ENCODE assay signal across 31 cellular contexts in genomic region chr12:24393105-24393504, GRCh38.
"Had no signal": no experiment of that assay in that cellular context is flagged by ENCODE, and none has a peak within 500 bp of the region (broad histone marks: within the 10 kb centered on the region; RNA-seq: fewer than 3 reads in every experiment).

No MANE protein-coding gene starts in this region.

- H3K27ac Mint-ChIP-seq: activated CD4-positive, alpha-beta T cell treated with anti-CD3 and anti-CD28 coated beads, Interleukin-2, amount 10 ng/mL, durations not matched to agents 24 days and 14 days; activated CD8-positive, alpha-beta T cell treated with anti-CD3 and anti-CD28 coated beads for 36 hours; activated naive CD8-positive, alpha-beta T cell treated with anti-CD3 and anti-CD28 coated beads for 36 hours; activated T-cell treated with anti-CD3 and anti-CD28 coated beads, Interleukin-2, amount 50 U/mL, for 72 hours; activated T-helper 17 cell treated with anti-CD3 and anti-CD28 coated beads, Interleukin-2, amount 50 U/mL, for 72 hours; T-cell; T-helper 17 cell had no signal

- H3K36me3 ChIP-seq: brain microvascular endothelial cell, colonic mucosa had no signal

- H3K4me3 ChIP-seq: colonic mucosa, SJSA1 had no signal

- H3K4me1 ChIP-seq: colonic mucosa, SJSA1 had no signal

- DNase-seq: activated CD4-positive, alpha-beta T cell treated with anti-CD3 and anti-CD28 coated beads, Interleukin-2, amount 10 ng/mL, durations not matched to agents 24 days and 14 days; activated CD4-positive, alpha-beta T cell treated with anti-CD3 and anti-CD28 coated beads, Interleukin-2, amount 50 U/mL, for 4 hours; activated CD8-positive, alpha-beta T cell treated with anti-CD3 and anti-CD28 coated beads for 36 hours; activated effector memory CD4-positive, alpha-beta T cell treated with anti-CD3 and anti-CD28 coated beads, Interleukin-2, amount 50 U/mL, for 16 hours; activated naive CD4-positive, alpha-beta T cell; activated naive CD4-positive, alpha-beta T cell treated with anti-CD3 and anti-CD28 coated beads, Interleukin-2, amount 50 U/mL, for 16 hours; activated naive CD8-positive, alpha-beta T cell treated with anti-CD3 and anti-CD28 coated beads for 36 hours; activated T-cell treated with anti-CD3 and anti-CD28 coated beads, Interleukin-2, amount 50 U/mL, for 1 hour; activated T-cell treated with anti-CD3 and anti-CD28 coated beads, Interleukin-2, amount 50 U/mL, for 72 hours; amniotic stem cell; aorta; brain microvascular endothelial cell; colonic mucosa; NCI-H1092 treated with DMSO at 0.1 percent for 48 hours; NCI-H1417; NCI-H146; NCI-H187; NCI-H2029 treated with DMSO at 0.1 percent for 48 hours; NCI-H2107; NCI-H2171; NCI-H510A; NCI-H526 treated with DMSO at 0.1 percent for 48 hours; NCI-H774; SHP77 treated with DMSO at 0.1 percent for 48 hours; T-cell; T-helper 17 cell had no signal

- H3K9me3 ChIP-seq: colonic mucosa had no signal

- H3K4me1 Mint-ChIP-seq: activated CD4-positive, alpha-beta T cell treated with anti-CD3 and anti-CD28 coated beads, Interleukin-2, amount 10 ng/mL, durations not matched to agents 24 days and 14 days; activated naive CD8-positive, alpha-beta T cell treated with anti-CD3 and anti-CD28 coated beads for 36 hours; activated T-helper 17 cell treated with anti-CD3 and anti-CD28 coated beads, Interleukin-2, amount 50 U/mL, for 72 hours; central memory CD8-positive, alpha-beta T cell; T-cell; T-helper 17 cell had no signal

- H3K4me3 Mint-ChIP-seq: activated CD4-positive, alpha-beta T cell treated with anti-CD3 and anti-CD28 coated beads, Interleukin-2, amount 10 ng/mL, durations not matched to agents 24 days and 14 days; activated CD8-positive, alpha-beta T cell treated with anti-CD3 and anti-CD28 coated beads for 36 hours; activated naive CD8-positive, alpha-beta T cell treated with anti-CD3 and anti-CD28 coated beads for 36 hours; activated T-cell treated with anti-CD3 and anti-CD28 coated beads, Interleukin-2, amount 50 U/mL, for 72 hours; activated T-helper 17 cell treated with anti-CD3 and anti-CD28 coated beads, Interleukin-2, amount 50 U/mL, for 72 hours; central memory CD8-positive, alpha-beta T cell; T-cell; T-helper 17 cell had no signal

- H3K27me3 ChIP-seq: brain microvascular endothelial cell, colonic mucosa, SJSA1 had no signal

- H3K27ac ChIP-seq: brain microvascular endothelial cell, colonic mucosa, SJSA1 had no signal

- H3K27me3 Mint-ChIP-seq: activated CD4-positive, alpha-beta T cell treated with anti-CD3 and anti-CD28 coated beads, Interleukin-2, amount 10 ng/mL, durations not matched to agents 24 days and 14 days; activated naive CD8-positive, alpha-beta T cell treated with anti-CD3 and anti-CD28 coated beads for 36 hours; central memory CD8-positive, alpha-beta T cell; T-cell; T-helper 17 cell had no signal

- H3K36me3 Mint-ChIP-seq: activated naive CD8-positive, alpha-beta T cell treated with anti-CD3 and anti-CD28 coated beads for 36 hours; T-cell had no signal

- ATAC-seq: activated CD8-positive, alpha-beta T cell treated with anti-CD3 and anti-CD28 coated beads for 36 hours; activated T-cell treated with anti-CD3 and anti-CD28 coated beads, Interleukin-2, amount 50 U/mL, for 72 hours; activated T-helper 17 cell treated with anti-CD3 and anti-CD28 coated beads, Interleukin-2, amount 50 U/mL, for 72 hours; Panc1; SK-N-SH treated with all-trans-retinoic acid at 6 μM for 48 hours; T-cell; T-helper 17 cell had no signal
